Comparison of ENCODE assay signal across 30 cellular contexts in genomic region chr1:227004796-227005195, GRCh38.
DNase-seq lines count a peak whose midpoint lies in the region; ATAC-seq, FAIRE-seq and TF ChIP-seq lines count a peak whose summit lies in the region.
"Had no signal": no experiment of that assay in that cellular context is flagged by ENCODE, and none has a peak within 500 bp of the region (broad histone marks: within the 10 kb centered on the region; RNA-seq: fewer than 3 reads in every experiment).

No MANE protein-coding gene starts in this region.

- H3K9ac ChIP-seq in K562 (ENCODE audit: insufficient read depth in 1 of 2, low read depth in 2 of 2, low read length in 2 of 2) (peak overlapping the region in 1 of 2 experiments; percentile 37; a peak in 1 of 4 replicates), kidney (ENCODE audit: low read length in 2 of 2) (no peak overlapping the region)
- H3K9ac ChIP-seq: BLaER1 had no signal

- DNase-seq in K562 (ENCODE audit: extremely low read depth in 1 of 4, low spot score in 3 of 4) (no peak), kidney (peak; percentile 61), spleen (peak; percentile 47), middle frontal gyrus (ENCODE audit: extremely low spot score, low spot score) (no peak), retina (no peak)
- DNase-seq: 8988T; ACHN; BE2C; C1 segment of cervical spinal cord; CD4-positive, alpha-beta memory T cell; CD4-positive, CD25-positive, alpha-beta regulatory T cell; CD8-positive, alpha-beta memory T cell; COR-L47; DMS 273 treated with DMSO at 0.1 percent for 48 hours; DMS153; DMS53; DMS79; DND-41; EL; GDM1 had no signal

- H3K4me1 ChIP-seq in K562 (replicated peaks in 1 of 2; ENCODE audit: control insufficient read depth in 2 of 2, insufficient read depth in 2 of 2, low read length in 2 of 2), result no peaks in the 10 kb centered on the region
- H3K4me1 ChIP-seq in kidney (ENCODE audit: control insufficient read depth in 1 of 2, insufficient read depth in 1 of 2, low read depth in 1 of 2, low read length in 2 of 2), result no peaks in the 10 kb centered on the region
- no peaks in the 10 kb centered on the region for H3K4me1 ChIP-seq in spleen
- H3K4me1 ChIP-seq: BE2C, BLaER1 had no signal

- no peak overlapping the region for H3K27ac ChIP-seq in K562 (ENCODE audit: extremely low read depth, low read depth, low read length)
- H3K27ac ChIP-seq in kidney (ENCODE audit: low read depth in 2 of 2, low read length in 2 of 2), result no peak overlapping the region
- H3K27ac ChIP-seq in spleen, result no peak overlapping the region
- H3K27ac ChIP-seq: BLaER1 had no signal

- BruUV-seq in K562 (replicated peaks; lab: Mats Ljungman, UMichigan), result no TSS peak

- no peak overlapping the region for H2AFZ ChIP-seq in K562 (ENCODE audit: low read depth, low read length)

- H4K20me1 ChIP-seq in K562 (replicated peaks; ENCODE audit: control insufficient read depth, insufficient read depth, low read length), result no peaks in the 10 kb centered on the region
- H4K20me1 ChIP-seq: BLaER1 had no signal

- H3K4me1 Mint-ChIP-seq in activated T-helper 17 cell treated with anti-CD3 and anti-CD28 coated beads, Interleukin-2, amount 50 U/mL, for 72 hours, result no peaks in the 10 kb centered on the region
- H3K4me1 Mint-ChIP-seq: CD4-positive, alpha-beta memory T cell; CD4-positive, CD25-positive, alpha-beta regulatory T cell; CD8-positive, alpha-beta memory T cell had no signal

- WGBS in K562 (ENCODE audit: insufficient coverage, low coverage, missing lambda C conversion rate), result 97% methylated on average over 8 of the region's 8 CpGs
- 91 to 95% (median 92%) methylated on average over 8 of the region's 8 CpGs for WGBS in spleen, 5 donors

- H3K4me2 ChIP-seq in K562 (ENCODE audit: insufficient read depth, low read length), result no peak overlapping the region
- H3K4me2 ChIP-seq: BLaER1 had no signal

- TF ChIP-seq CTCF in K562 (IDR thresholded peaks at IDR 0.05 in 2 of 3, conservative IDR thresholded peaks at IDR 0.05 in 1 of 3; ENCODE audit: insufficient read depth in 2 of 3, low read depth in 1 of 3, low read length in 3 of 3), result no peak
- TF ChIP-seq CTCF in kidney (IDR thresholded peaks at IDR 0.05; ENCODE audit: borderline replicate concordance, extremely low read depth, insufficient read depth), result no peak
- no peak for TF ChIP-seq CTCF in spleen (IDR thresholded peaks at IDR 0.05 in 8 of 11, conservative IDR thresholded peaks at IDR 0.05 in 3 of 11)

- peak overlapping the region; percentile 0 for H3K27ac Mint-ChIP-seq in activated T-helper 17 cell treated with anti-CD3 and anti-CD28 coated beads, Interleukin-2, amount 50 U/mL, for 72 hours
- H3K27ac Mint-ChIP-seq: CD4-positive, alpha-beta memory T cell; CD4-positive, CD25-positive, alpha-beta regulatory T cell had no signal

- CTCF ChIA-PET in K562 (lab: Yijun Ruan, JAX; ENCODE audit: low intra/inter-chr PET ratio), result no interaction called here

- peaks cover 49% of the 10 kb centered on the region for H3K36me3 ChIP-seq in K562 (ENCODE audit: control insufficient read depth, insufficient read depth, low read length)
- peaks cover 3 to 15% of the 10 kb centered on the region in 2 donors for H3K36me3 ChIP-seq in kidney (ENCODE audit: control insufficient read depth in 1 of 2, insufficient read depth in 2 of 2, low read length in 2 of 2)
- peaks cover 0 to 21% (median 0%) of the 10 kb centered on the region in 6 donors for H3K36me3 ChIP-seq in spleen
- H3K36me3 ChIP-seq: BLaER1 had no signal

- no peaks in the 10 kb centered on the region for H3K27me3 Mint-ChIP-seq in activated T-helper 17 cell treated with anti-CD3 and anti-CD28 coated beads, Interleukin-2, amount 50 U/mL, for 72 hours

- H3K27me3 ChIP-seq in K562 (ENCODE audit: control insufficient read depth in 2 of 2, insufficient read depth in 2 of 2, low read length in 2 of 2) (no peaks in the 10 kb centered on the region), spleen (replicated peaks in 1 of 7) (no peaks in the 10 kb centered on the region)
- H3K27me3 ChIP-seq: BE2C, BLaER1 had no signal

- intact Hi-C loops in K562 (cut with micrococcal nuclease) (no loop called here), kidney (cut with DNase I) (no loop called here), spleen (cut with DNase I; ENCODE audit: low total_unique reads) (no loop called here)

- H3K4me3 ChIP-seq in K562 (no peak overlapping the region), kidney (ENCODE audit: low read length in 2 of 2) (no peak overlapping the region), spleen (no peak overlapping the region)
- H3K4me3 ChIP-seq: BLaER1, GM12878 had no signal

- no peak for TF ChIP-seq POLR2A in K562 (conservative IDR thresholded peaks at IDR 0.05)
- TF ChIP-seq POLR2A in spleen (IDR thresholded peaks at IDR 0.05), result no peak

- H3K36me3 Mint-ChIP-seq in activated T-helper 17 cell treated with anti-CD3 and anti-CD28 coated beads, Interleukin-2, amount 50 U/mL, for 72 hours (ENCODE audit: low read depth), result no peaks in the 10 kb centered on the region
- H3K36me3 Mint-ChIP-seq: CD14-positive monocyte; CD4-positive, alpha-beta memory T cell; CD4-positive, CD25-positive, alpha-beta regulatory T cell had no signal

- no peaks in the 10 kb centered on the region for H3K79me2 ChIP-seq in K562 (ENCODE audit: control insufficient read depth, insufficient read depth, low read length)

- no peak for ATAC-seq in activated T-helper 17 cell treated with anti-CD3 and anti-CD28 coated beads, Interleukin-2, amount 50 U/mL, for 72 hours (replicated peaks)
- ATAC-seq in K562 (no peak), SK-N-SH treated with all-trans-retinoic acid at 6 μM for 48 hours (no peak), GM18907 (IDR thresholded peaks at IDR 0.05; ENCODE audit: unreplicated experiment) (no peak)
- ATAC-seq: GM12878 had no signal

- TF ChIP-seq RAD21 in K562 (CRISPR knock-in tag; conservative IDR thresholded peaks at IDR 0.05 in 1 of 2, IDR thresholded peaks at IDR 0.05 in 1 of 2), result no peak

- POLR2A ChIA-PET in K562 (lab: Yijun Ruan, JAX), result interaction anchor here (4.4 kb wide), 1 partner anchor 13 kb away, joined by 24 read pairs; no protein-coding TSS in a partner anchor

- H3K9me1 ChIP-seq in K562 (ENCODE audit: control insufficient read depth, insufficient read depth, low read length), result no peaks in the 10 kb centered on the region

- no peak for FAIRE-seq in K562 (lab: Jason Lieb, UNC)
- no peak for FAIRE-seq in kidney (lab: Jason Lieb, UNC)
- FAIRE-seq: A204.1, GM12878, GM12892, GM18507, GM19239 had no signal

- in situ Hi-C loops in K562 (cut with MboI), result no loop called here

- H3K9me3 Mint-ChIP-seq in activated T-helper 17 cell treated with anti-CD3 and anti-CD28 coated beads, Interleukin-2, amount 50 U/mL, for 72 hours, result no peaks in the 10 kb centered on the region
- H3K9me3 Mint-ChIP-seq: CD4-positive, alpha-beta memory T cell; CD8-positive, alpha-beta memory T cell had no signal

- no peak overlapping the region for H3K4me3 Mint-ChIP-seq in activated T-helper 17 cell treated with anti-CD3 and anti-CD28 coated beads, Interleukin-2, amount 50 U/mL, for 72 hours
- H3K4me3 Mint-ChIP-seq: CD14-positive monocyte; CD4-positive, alpha-beta memory T cell; CD4-positive, CD25-positive, alpha-beta regulatory T cell; CD8-positive, alpha-beta memory T cell had no signal

- H3K9me3 ChIP-seq in K562 (replicated peaks; ENCODE audit: control insufficient read depth, insufficient read depth, low read depth, low read length) (no peaks in the 10 kb centered on the region), kidney (ENCODE audit: control insufficient read depth in 1 of 2, low read length in 2 of 2) (no peaks in the 10 kb centered on the region), spleen (no peaks in the 10 kb centered on the region)
- H3K9me3 ChIP-seq: BE2C, BLaER1 had no signal

- no peak for TF ChIP-seq EP300 in K562 (IDR thresholded peaks at IDR 0.05; ENCODE audit: low read length)

TF ChIP-seq in K562, 482 proteins besides CTCF, POLR2A, EP300 and RAD21:
- TF ChIP-seq GABPA (tag; conservative IDR thresholded peaks at IDR 0.05; ENCODE audit: low read depth) (no peak), BRD9 (IDR thresholded peaks at IDR 0.05; ENCODE audit: low read depth, partially characterized antibody) (no peak), MYNN (IDR thresholded peaks at IDR 0.05) (0 out of 2 replicates have a peak, but pooled peaks have one; percentile 2), MYNN (CRISPR knock-in tag; IDR thresholded peaks at IDR 0.05) (no peak)
- TF ChIP-seq, protein P1, sequence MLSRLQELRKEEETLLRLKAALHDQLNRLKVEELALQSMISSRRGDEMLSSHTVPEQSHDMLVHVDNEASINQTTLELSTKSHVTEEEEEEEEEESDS (CRISPR knock-in tag; IDR thresholded peaks at IDR 0.05), result no peak
TF ChIP-seq in K562: peak in this region for 1.

TF ChIP-seq in SK-N-SH treated with all-trans-retinoic acid at 6 μM for 48 hours, 23 proteins besides CTCF, POLR2A, EP300 and RAD21:
- TF ChIP-seq BACH2 (CRISPR knock-in tag; IDR thresholded peaks at IDR 0.05; ENCODE audit: borderline replicate concordance) (no peak), RARB (CRISPR knock-in tag; IDR thresholded peaks at IDR 0.05) (no peak)
- TF ChIP-seq, protein P2, sequence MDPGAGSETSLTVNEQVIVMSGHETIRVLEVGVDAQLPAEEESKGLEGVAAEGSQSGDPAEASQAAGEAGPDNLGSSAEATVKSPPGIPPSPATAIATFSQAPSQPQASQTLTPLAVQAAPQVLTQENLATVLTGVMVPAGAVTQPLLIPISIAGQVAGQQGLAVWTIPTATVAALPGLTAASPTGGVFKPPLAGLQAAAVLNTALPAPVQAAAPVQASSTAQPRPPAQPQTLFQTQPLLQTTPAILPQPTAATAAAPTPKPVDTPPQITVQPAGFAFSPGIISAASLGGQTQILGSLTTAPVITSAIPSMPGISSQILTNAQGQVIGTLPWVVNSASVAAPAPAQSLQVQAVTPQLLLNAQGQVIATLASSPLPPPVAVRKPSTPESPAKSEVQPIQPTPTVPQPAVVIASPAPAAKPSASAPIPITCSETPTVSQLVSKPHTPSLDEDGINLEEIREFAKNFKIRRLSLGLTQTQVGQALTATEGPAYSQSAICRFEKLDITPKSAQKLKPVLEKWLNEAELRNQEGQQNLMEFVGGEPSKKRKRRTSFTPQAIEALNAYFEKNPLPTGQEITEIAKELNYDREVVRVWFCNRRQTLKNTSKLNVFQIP (CRISPR knock-in tag; IDR thresholded peaks at IDR 0.05; ENCODE audit: borderline replicate concordance, low read depth), result no peak

Comparison
In these comparisons a context has a peak if more than half of its experiments do, and no peak if none do; other contexts are left out.
1. DNase-seq: peak in kidney (single experiment) and spleen (single experiment); none in K562 (0 of 4), middle frontal gyrus (single experiment) and retina (single experiment).